In genomic region chr11:62752994-62753735, GRCh38 we compare ENCODE assay signal across 8 cellular contexts. TPM values are rescaled to one million over a fixed set of nuclear protein-coding genes. Genes with fewer than 3 reads are reported as not detected.
A peak's percentile ranks its signal among the peaks of the same experiment; 100 is the strongest.
DNase-seq lines count a peak whose midpoint lies in the region; ATAC-seq and TF ChIP-seq lines count a peak whose summit lies in the region.

No MANE protein-coding gene starts in this region.

- intact Hi-C loops in Right ventricle myocardium inferior (cut with DNase I): loop anchor here (1.0 kb wide), 1 partner anchor 26 kb away; the partner anchor contains the start of gene HNRNPUL2

- WGBS in lung, 2 donors: 66 to 72% methylated on average over 15 of the region's 15 CpGs
- WGBS in urinary bladder: 86% methylated on average over 15 of the region's 15 CpGs

- peak overlapping the region; percentile 91 for H3K4me3 ChIP-seq in cardiac muscle cell
- peak overlapping the region; percentile 74 for H3K4me3 ChIP-seq in astrocyte of the cerebellum (ENCODE audit: low read depth, low read length)
- no peak overlapping the region for H3K4me3 ChIP-seq in lung
- H3K4me3 ChIP-seq in urinary bladder (ENCODE audit: low read depth, low read length): peak overlapping the region; percentile 53

- H3K9me3 ChIP-seq in cardiac muscle cell (ENCODE audit: low read depth) (no peaks in the 10 kb centered on the region), lung (ENCODE audit: control insufficient read depth in 2 of 2, insufficient read depth in 1 of 2, low read length in 1 of 2) (no peaks in the 10 kb centered on the region)

- H3K36me3 ChIP-seq in cardiac muscle cell (peaks cover 3% of the 10 kb centered on the region), lung (ENCODE audit: control insufficient read depth in 2 of 2, insufficient read depth in 2 of 2, low read length in 2 of 2) (peaks cover 0 to 10% of the 10 kb centered on the region in 2 donors), urinary bladder (ENCODE audit: insufficient read depth) (no peaks in the 10 kb centered on the region)

- no peaks in the 10 kb centered on the region for H3K27me3 ChIP-seq in cardiac muscle cell
- no peaks in the 10 kb centered on the region for H3K27me3 ChIP-seq in lung (ENCODE audit: control insufficient read depth, insufficient read depth)

- DNase-seq in cardiac muscle cell (ENCODE audit: low read depth in 1 of 2, low spot score in 1 of 2) (no peak), Right ventricle myocardium inferior (ENCODE audit: missing footprints) (no peak), astrocyte of the cerebellum (ENCODE audit: low read depth) (no peak), lung (ENCODE audit: low spot score) (no peak), NCI-H446 treated with DMSO at 0.1 percent for 48 hours (lab: John Stamatoyannopoulos, UW) (no peak), NCI-H345 treated with DMSO at 0.1 percent for 48 hours (lab: John Stamatoyannopoulos, UW; ENCODE audit: unreplicated experiment) (no peak)

- ATAC-seq in Right ventricle myocardium inferior (no peak), lung (ENCODE audit: insufficient read depth, low FRiP score) (no peak), GM18519 (IDR thresholded peaks at IDR 0.05; ENCODE audit: low FRiP score, unreplicated experiment) (no peak)

- TF ChIP-seq CTCF in cardiac muscle cell (IDR thresholded peaks at IDR 0.05; ENCODE audit: low read depth, low read length) (no peak), astrocyte of the cerebellum (IDR thresholded peaks at IDR 0.05; ENCODE audit: low read depth, low read length, missing control alignments) (no peak), lung (IDR thresholded peaks at IDR 0.05; ENCODE audit: control extremely low read depth, extremely low read depth) (no peak)

- H3K4me1 ChIP-seq in cardiac muscle cell (ENCODE audit: low read depth) (peaks cover 6% of the 10 kb centered on the region), lung (ENCODE audit: control insufficient read depth in 2 of 2, insufficient read depth in 2 of 2, low read length in 2 of 2) (peaks cover 0 to 6% of the 10 kb centered on the region in 2 donors), urinary bladder (ENCODE audit: insufficient read depth) (no peaks in the 10 kb centered on the region)

- in situ Hi-C loops in astrocyte of the cerebellum (cut with HindIII; ENCODE audit: low sequenced_read_pairs): no loop called here

- peak overlapping the region; percentile 93 for H3K27ac ChIP-seq in cardiac muscle cell
- peak overlapping the region; percentile 41 to 77 for H3K27ac ChIP-seq in lung (ENCODE audit: low read depth in 1 of 2, low read length in 1 of 2)
- H3K27ac ChIP-seq in urinary bladder (ENCODE audit: low read depth): no peak overlapping the region

RNA-seq across cellular contexts. Expression of gene ZBTB3, which starts 0.8 kb away (rescaled TPM):
- total RNA-seq in cardiac muscle cell (12.5 and 14.3 TPM in 2 replicates), Right ventricle myocardium inferior (11.5 TPM), lung (10 to 100 TPM in 1 of 2 donors, 1 to 10 TPM in 1; 8.9 to 12.9 TPM), urinary bladder (10.5 TPM)
- polyA plus RNA-seq in cardiac muscle cell (10.4 and 10.8 TPM in 2 replicates), lung (1 to 10 TPM; 2.1 to 5.8 TPM), urinary bladder (3.2 TPM)

RNA-seq across cellular contexts. Expression of gene POLR2G, which starts 8.2 kb away (rescaled TPM):
- total RNA-seq in cardiac muscle cell: 67.2 and 101 TPM in 2 replicates
- polyA plus RNA-seq in cardiac muscle cell: 195 and 219 TPM in 2 replicates
- 38.2 TPM for total RNA-seq in Right ventricle myocardium inferior
- total RNA-seq in lung: 10 to 100 TPM; 52.0 to 72.9 TPM
- 100 to 1,000 TPM; 141 to 148 TPM for polyA plus RNA-seq in lung
- 46.4 TPM for total RNA-seq in urinary bladder
- polyA plus RNA-seq in urinary bladder: 107 TPM

RNA-seq across cellular contexts. Expression of gene TAF6L, which starts 18.0 kb away (rescaled TPM):
- 33.1 and 38.8 TPM in 2 replicates for total RNA-seq in cardiac muscle cell
- 46.3 and 56.3 TPM in 2 replicates for polyA plus RNA-seq in cardiac muscle cell
- 8.2 TPM for total RNA-seq in Right ventricle myocardium inferior
- total RNA-seq in lung: 10 to 100 TPM; 22.6 to 27.8 TPM
- 10 to 100 TPM; 18.7 to 32.7 TPM for polyA plus RNA-seq in lung
- 8.5 TPM for total RNA-seq in urinary bladder
- 21.9 TPM for polyA plus RNA-seq in urinary bladder

RNA-seq across cellular contexts. Expression of gene TTC9C, which starts 24.9 kb away (rescaled TPM):
- total RNA-seq in cardiac muscle cell (36.3 and 37.3 TPM in 2 replicates), Right ventricle myocardium inferior (14.1 TPM), lung (10 to 100 TPM; 27.7 to 33.8 TPM), urinary bladder (35.6 TPM)
- polyA plus RNA-seq in cardiac muscle cell (39.0 and 45.1 TPM in 2 replicates), lung (10 to 100 TPM; 22.6 to 55.5 TPM), urinary bladder (27.3 TPM)

RNA-seq across cellular contexts. Expression of gene HNRNPUL2, which starts 25.9 kb away (rescaled TPM):
- total RNA-seq in cardiac muscle cell (13.7 and 20.0 TPM in 2 replicates), Right ventricle myocardium inferior (33.8 TPM), lung (10 to 100 TPM; 41.4 to 53.1 TPM), urinary bladder (25.9 TPM)
- polyA plus RNA-seq in cardiac muscle cell (2.9 and 3.2 TPM in 2 replicates), lung (10 to 100 TPM; 25.6 to 29.5 TPM), urinary bladder (50.4 TPM)
